In the genomic region with DNA sequence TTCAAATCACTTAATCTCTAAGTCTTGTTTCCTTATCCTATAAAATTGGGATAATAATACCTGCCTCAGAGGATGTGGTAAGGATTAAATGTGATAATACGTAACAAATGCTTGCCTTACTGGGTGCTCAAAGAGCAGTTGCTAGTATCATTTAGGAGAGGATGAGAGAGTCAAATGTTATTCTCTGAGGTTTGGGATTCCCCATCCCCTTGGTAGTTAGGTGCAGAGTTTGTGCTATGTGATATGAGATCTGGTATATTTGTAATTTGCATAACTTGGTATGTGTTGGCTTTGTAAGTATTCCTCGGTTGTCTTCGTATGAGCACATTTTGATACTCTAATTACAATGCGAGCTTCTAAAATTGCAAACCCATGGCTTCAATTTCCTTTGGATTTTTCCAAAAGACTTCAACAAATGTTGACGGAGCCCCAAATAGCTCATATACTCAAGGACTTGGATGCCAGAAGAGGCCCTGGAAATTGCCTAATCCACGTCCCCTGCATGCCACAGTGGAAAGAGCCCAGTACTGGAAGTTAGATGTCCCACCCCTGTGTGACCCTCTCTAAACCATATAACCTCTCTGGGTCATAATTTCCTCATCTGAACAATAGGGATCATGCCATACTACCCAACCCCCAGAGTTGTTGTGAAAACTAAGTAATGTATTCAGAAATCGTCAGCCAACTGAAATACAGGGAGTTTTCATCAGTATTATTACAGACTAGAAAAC, we compare ENCODE assay signal across 15 cellular contexts.
DNase-seq lines count a peak whose midpoint lies in the region; ATAC-seq and TF ChIP-seq lines count a peak whose summit lies in the region.
"Had no signal": no experiment of that assay in that cellular context is flagged by ENCODE, and none has a peak within 500 bp of the region (broad histone marks: within the 10 kb centered on the region; RNA-seq: fewer than 3 reads in every experiment).

No MANE protein-coding gene starts in this region.

- intact Hi-C loops in esophagus muscularis mucosa (cut with DNase I) (no loop called here), sigmoid colon (cut with DNase I) (no loop called here), CD14-positive monocyte (cut with micrococcal nuclease) (no loop called here)

- ATAC-seq in GM18520 (IDR thresholded peaks at IDR 0.05; ENCODE audit: unreplicated experiment) (peak; percentile 89), HG02759 (IDR thresholded peaks at IDR 0.05; ENCODE audit: unreplicated experiment) (peak; percentile 76)
- ATAC-seq: GM23338 had no signal

- TF ChIP-seq POLR2A in esophagus muscularis mucosa (IDR thresholded peaks at IDR 0.05; ENCODE audit: low read depth) (no peak), sigmoid colon (IDR thresholded peaks at IDR 0.05) (no peak), Peyer's patch (IDR thresholded peaks at IDR 0.05) (no peak)

- peaks cover 0 to 5% (median 3%) of the 10 kb centered on the region in 3 donors for H3K27me3 Mint-ChIP-seq in CD14-positive monocyte (ENCODE audit: low read depth in 3 of 3)

- H3K27me3 ChIP-seq in esophagus muscularis mucosa (no peaks in the 10 kb centered on the region), sigmoid colon (no peaks in the 10 kb centered on the region), Peyer's patch (no peaks in the 10 kb centered on the region)
- H3K27me3 ChIP-seq: BLaER1 treated with 17β-estradiol and CSF1 and Interleukin-3, amounts not matched to agents 10 nM and 100 nM; cardiac muscle cell had no signal

- no peak for DNase-seq in esophagus muscularis mucosa (ENCODE audit: extremely low spot score)
- DNase-seq in sigmoid colon = no peak
- no peak for DNase-seq in MV-4-11 (lab: John Stamatoyannopoulos, UW)
- no peak for DNase-seq in NCI-H524 (lab: John Stamatoyannopoulos, UW)
- no peak for DNase-seq in CD14-positive monocyte (ENCODE audit: low spot score)
- no peak for DNase-seq in Peyer's patch
- DNase-seq: activated CD4-positive, alpha-beta memory T cell treated with anti-CD3 and anti-CD28 coated beads, Interleukin-2, amount 10 ng/mL, durations not matched to agents 7 days and 5 days; NCI-H1105 treated with DMSO at 0.1 percent for 48 hours; NCI-H446; PC-9 had no signal

- H3K4me1 ChIP-seq in esophagus muscularis mucosa = peaks cover 27 to 90% (median 82%) of the 10 kb centered on the region in 4 donors
- H3K4me1 ChIP-seq in sigmoid colon = peaks cover 0 to 28% (median 23%) of the 10 kb centered on the region in 4 donors
- no peaks in the 10 kb centered on the region for H3K4me1 ChIP-seq in Peyer's patch
- H3K4me1 ChIP-seq: BLaER1 treated with 17β-estradiol and CSF1 and Interleukin-3, amounts not matched to agents 10 nM and 100 nM had no signal

- no peak overlapping the region for H3K27ac Mint-ChIP-seq in CD14-positive monocyte
- H3K27ac Mint-ChIP-seq: activated CD4-positive, alpha-beta memory T cell treated with anti-CD3 and anti-CD28 coated beads, Interleukin-2, amount 10 ng/mL, durations not matched to agents 7 days and 5 days; GM23338 had no signal

- no peak overlapping the region for H3K4me3 ChIP-seq in esophagus muscularis mucosa
- H3K4me3 ChIP-seq in sigmoid colon = no peak overlapping the region
- H3K4me3 ChIP-seq in Peyer's patch = no peak overlapping the region
- H3K4me3 ChIP-seq: BLaER1 treated with 17β-estradiol and CSF1 and Interleukin-3, amounts not matched to agents 10 nM and 100 nM; cardiac muscle cell; GM23338; PC-9 had no signal

- H3K4me1 Mint-ChIP-seq in CD14-positive monocyte = no peaks in the 10 kb centered on the region
- H3K4me1 Mint-ChIP-seq: activated CD4-positive, alpha-beta memory T cell treated with anti-CD3 and anti-CD28 coated beads, Interleukin-2, amount 10 ng/mL, durations not matched to agents 7 days and 5 days had no signal

- H3K27ac ChIP-seq in esophagus muscularis mucosa (replicated peaks in 1 of 4) (peak overlapping the region; percentile 77 to 81 (median 80)), sigmoid colon (peak overlapping the region in 3 of 4 donors; percentile 54 to 82 (median 70)), Peyer's patch (no peak overlapping the region)
- H3K27ac ChIP-seq: BLaER1 treated with 17β-estradiol and CSF1 and Interleukin-3, amounts not matched to agents 10 nM and 100 nM; cardiac muscle cell; PC-9 had no signal

- WGBS in esophagus muscularis mucosa = 84% methylated on average over 7 of the region's 7 CpGs
- WGBS in sigmoid colon, 2 donors = 90 to 92% methylated on average over 7 of the region's 7 CpGs

- peaks cover 0 to 2% (median 0%) of the 10 kb centered on the region in 7 donors for H3K9me3 Mint-ChIP-seq in CD14-positive monocyte
- H3K9me3 Mint-ChIP-seq: activated CD4-positive, alpha-beta memory T cell treated with anti-CD3 and anti-CD28 coated beads, Interleukin-2, amount 10 ng/mL, durations not matched to agents 7 days and 5 days; GM23338 had no signal

- H3K36me3 ChIP-seq in esophagus muscularis mucosa = no peaks in the 10 kb centered on the region
- H3K36me3 ChIP-seq in sigmoid colon = no peaks in the 10 kb centered on the region
- no peaks in the 10 kb centered on the region for H3K36me3 ChIP-seq in Peyer's patch
- H3K36me3 ChIP-seq: BLaER1 treated with 17β-estradiol and CSF1 and Interleukin-3, amounts not matched to agents 10 nM and 100 nM; cardiac muscle cell had no signal

- TF ChIP-seq EP300 in esophagus muscularis mucosa (IDR thresholded peaks at IDR 0.05) = no peak
- no peak for TF ChIP-seq EP300 in sigmoid colon (IDR thresholded peaks at IDR 0.05)

- H3K9me3 ChIP-seq in esophagus muscularis mucosa (no peaks in the 10 kb centered on the region), sigmoid colon (no peaks in the 10 kb centered on the region), Peyer's patch (no peaks in the 10 kb centered on the region)
- H3K9me3 ChIP-seq: BLaER1 treated with 17β-estradiol and CSF1 and Interleukin-3, amounts not matched to agents 10 nM and 100 nM had no signal

- no peaks in the 10 kb centered on the region for H3K36me3 Mint-ChIP-seq in CD14-positive monocyte

- H3K4me3 Mint-ChIP-seq in CD14-positive monocyte = no peak overlapping the region
- H3K4me3 Mint-ChIP-seq: activated CD4-positive, alpha-beta memory T cell treated with anti-CD3 and anti-CD28 coated beads, Interleukin-2, amount 10 ng/mL, durations not matched to agents 7 days and 5 days; GM23338 had no signal

- no peak for TF ChIP-seq CTCF in esophagus muscularis mucosa (IDR thresholded peaks at IDR 0.05)
- no peak for TF ChIP-seq CTCF in sigmoid colon (IDR thresholded peaks at IDR 0.05)
- no peak for TF ChIP-seq CTCF in CD14-positive monocyte (IDR thresholded peaks at IDR 0.05)
- no peak for TF ChIP-seq CTCF in Peyer's patch (IDR thresholded peaks at IDR 0.05)

Comparison
In these comparisons a context has a peak if more than half of its experiments do, and no peak if none do; other contexts are left out.
1. H3K27ac ChIP-seq: peak in esophagus muscularis mucosa (4 of 4) and sigmoid colon (3 of 4); none in Peyer's patch (0 of 4).